8 cellular contexts compared by ENCODE assay signal in genomic region chr2:8487461-8487932, GRCh38.
DNase-seq lines count a peak whose midpoint lies in the region; ATAC-seq and TF ChIP-seq lines count a peak whose summit lies in the region.

No MANE protein-coding gene starts in this region.

- no peak for TF ChIP-seq CTCF in foreskin fibroblast (IDR thresholded peaks at IDR 0.05; ENCODE audit: low read depth, low read length)

- H3K4me3 Mint-ChIP-seq in activated T-cell treated with anti-CD3 and anti-CD28 coated beads, Interleukin-2, amount 50 U/mL, for 4 hours = peak overlapping the region; percentile 79

- H3K27me3 Mint-ChIP-seq in activated T-cell treated with anti-CD3 and anti-CD28 coated beads, Interleukin-2, amount 50 U/mL, for 4 hours (ENCODE audit: low read depth) = no peaks in the 10 kb centered on the region

- no peaks in the 10 kb centered on the region for H3K9me3 Mint-ChIP-seq in activated T-cell treated with anti-CD3 and anti-CD28 coated beads, Interleukin-2, amount 50 U/mL, for 4 hours

- H3K36me3 Mint-ChIP-seq in activated T-cell treated with anti-CD3 and anti-CD28 coated beads, Interleukin-2, amount 50 U/mL, for 4 hours (ENCODE audit: insufficient read depth) = no peaks in the 10 kb centered on the region

- H3K4me1 Mint-ChIP-seq in activated T-cell treated with anti-CD3 and anti-CD28 coated beads, Interleukin-2, amount 50 U/mL, for 4 hours (ENCODE audit: low read depth) = peaks cover 72% of the 10 kb centered on the region

- DNase-seq in activated T-cell treated with anti-CD3 and anti-CD28 coated beads, Interleukin-2, amount 50 U/mL, for 4 hours = no peak
- DNase-seq in activated T-cell treated with anti-CD3 and anti-CD28 coated beads, Interleukin-2, amount 50 U/mL, for 1 hour = no peak
- DNase-seq in stromal cell of bone marrow (ENCODE audit: low read depth) (peak; percentile 26), NCI-H2107 (lab: John Stamatoyannopoulos, UW) (no peak), HPDE6-E6E7 (ENCODE audit: extremely low spot score) (no peak), foreskin fibroblast (no peak)

- peak; percentile 2 to 18 for ATAC-seq in activated T-cell treated with anti-CD3 and anti-CD28 coated beads, Interleukin-2, amount 50 U/mL, for 4 hours
- peak; percentile 4 for ATAC-seq in HG03378 (IDR thresholded peaks at IDR 0.05; ENCODE audit: unreplicated experiment)

- no peak overlapping the region for H3K4me3 ChIP-seq in foreskin fibroblast (ENCODE audit: low read depth in 1 of 2, low read length in 2 of 2)

- peak overlapping the region; percentile 54 for H3K27ac ChIP-seq in cingulate gyrus (ENCODE audit: low read depth, low read length)
